1 cellular context compared by ENCODE assay signal in genomic region chrX:107710617-107711391, GRCh38.
A peak's percentile ranks its signal among the peaks of the same experiment; 100 is the strongest.
TF ChIP-seq lines count a peak whose summit lies in the region.

No MANE protein-coding gene starts in this region.

TF ChIP-seq in GM12878, 131 proteins besides CTCF, POLR2A, EP300 and RAD21 (continued from another document and continues in another):
- TF ChIP-seq REST (IDR thresholded peaks at IDR 0.05; ENCODE audit: low read depth, low read length) (no peak), ATF7 (IDR thresholded peaks at IDR 0.05; ENCODE audit: low read depth) (peak; percentile 40; the same call in 1 of the 2 replicates), SMARCA5 (IDR thresholded peaks at IDR 0.05) (0 out of 2 replicates have a peak, but pooled peaks have one; percentile 54), MYC (IDR thresholded peaks at IDR 0.05; ENCODE audit: insufficient read depth, insufficient read length, insufficient replicate concordance, low read length, severe bottlenecking) (no peak), SIN3A (IDR thresholded peaks at IDR 0.05; ENCODE audit: low read depth, low read length) (no peak), BMI1 (IDR thresholded peaks at IDR 0.05; ENCODE audit: borderline replicate concordance) (peak; percentile 96), E2F4 (IDR thresholded peaks at IDR 0.05; ENCODE audit: low read depth, low read length) (no peak), FOS (IDR thresholded peaks at IDR 0.05; ENCODE audit: borderline replicate concordance, extremely low read depth, insufficient read length) (no peak), SREBF2 (IDR thresholded peaks at IDR 0.05; ENCODE audit: low read length) (no peak), CHD2 (IDR thresholded peaks at IDR 0.05; ENCODE audit: borderline replicate concordance, low read depth, low read length) (peak; percentile 39; the same call in 1 of the 2 replicates), MYB (IDR thresholded peaks at IDR 0.05; ENCODE audit: borderline replicate concordance, low read depth, low read length) (no peak), SIX5 (IDR thresholded peaks at IDR 0.05; ENCODE audit: low read depth, low read length, severe bottlenecking) (no peak), ETV6 (conservative IDR thresholded peaks at IDR 0.05 in 1 of 2, IDR thresholded peaks at IDR 0.05 in 1 of 2; ENCODE audit: borderline replicate concordance in 1 of 2, low read depth in 1 of 2) (no peak), CEBPZ (IDR thresholded peaks at IDR 0.05; ENCODE audit: low read depth, low read length) (no peak), E4F1 (IDR thresholded peaks at IDR 0.05; ENCODE audit: borderline replicate concordance, partially characterized antibody) (no peak), RELB (IDR thresholded peaks at IDR 0.05; ENCODE audit: low read depth) (peak; percentile 68), PBX3 (IDR thresholded peaks at IDR 0.05; ENCODE audit: insufficient replicate concordance, low read depth, low read length) (peak; percentile 71), SMC3 (IDR thresholded peaks at IDR 0.05; ENCODE audit: borderline replicate concordance, low read length) (no peak; the same call in 1 of the 2 replicates), KDM1A (IDR thresholded peaks at IDR 0.05; ENCODE audit: borderline replicate concordance) (no peak), CBFB (IDR thresholded peaks at IDR 0.05; ENCODE audit: low read depth) (no peak), SMAD1 (IDR thresholded peaks at IDR 0.05; ENCODE audit: low read depth, partially characterized antibody) (peak; percentile 85), NR2C1 (IDR thresholded peaks at IDR 0.05) (no peak), NR2F1 (conservative IDR thresholded peaks at IDR 0.05) (no peak), E2F8 (IDR thresholded peaks at IDR 0.05; ENCODE audit: low read depth, partially characterized antibody) (no peak), SPI1 (IDR thresholded peaks at IDR 0.05; ENCODE audit: borderline replicate concordance, insufficient read depth, low read depth, low read length) (no peak), ESRRA (IDR thresholded peaks at IDR 0.05; ENCODE audit: low read length) (no peak), FOXK2 (IDR thresholded peaks at IDR 0.05) (no peak), PAX8 (IDR thresholded peaks at IDR 0.05) (no peak), ZBTB4 (CRISPR knock-in tag; IDR thresholded peaks at IDR 0.05) (no peak), FOXM1 (IDR thresholded peaks at IDR 0.05; ENCODE audit: low read depth, low read length) (peak; percentile 86), ZNF622 (IDR thresholded peaks at IDR 0.05) (no peak), NBN (IDR thresholded peaks at IDR 0.05) (no peak), IRF5 (IDR thresholded peaks at IDR 0.05; ENCODE audit: borderline replicate concordance) (no peak), IKZF2 (IDR thresholded peaks at IDR 0.05) (peak; percentile 71 to 79), RBBP5 (conservative IDR thresholded peaks at IDR 0.05) (no peak), HDGF (IDR thresholded peaks at IDR 0.05) (no peak), NFYA (IDR thresholded peaks at IDR 0.05; ENCODE audit: borderline replicate concordance, low read depth, low read length) (no peak)
